In the genomic region with DNA sequence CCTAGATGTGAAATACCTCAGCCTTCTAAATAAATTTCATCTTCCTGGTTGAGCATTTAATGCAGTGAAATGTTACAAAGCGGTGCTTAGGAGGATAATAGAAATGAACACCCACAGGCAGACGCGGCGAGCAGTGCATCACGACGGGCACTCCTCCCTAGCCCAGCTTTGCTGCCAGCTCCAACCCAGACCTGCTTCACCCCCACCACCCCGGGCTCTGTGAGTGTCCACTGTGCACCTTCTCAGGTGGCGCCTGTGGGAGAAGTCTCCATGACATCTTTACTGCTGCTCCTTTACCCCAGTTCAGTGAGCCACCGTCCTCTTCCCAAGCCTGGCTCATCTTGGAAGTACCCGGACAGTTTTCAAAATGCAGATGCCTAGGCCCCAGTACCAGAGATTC, we compare ENCODE assay signal across 24 cellular contexts.
"Had no signal": no experiment of that assay in that cellular context is flagged by ENCODE, and none has a peak within 500 bp of the region (broad histone marks: within the 10 kb centered on the region; RNA-seq: fewer than 3 reads in every experiment).

No MANE protein-coding gene starts in this region.

- ATAC-seq: effector memory CD8-positive, alpha-beta T cell; esophagus mucosa; gastroesophageal sphincter; heart left ventricle had no signal

- H3K27ac ChIP-seq: colonic mucosa, coronary artery, dorsolateral prefrontal cortex, epithelial cell of prostate, esophagus muscularis mucosa, esophagus squamous epithelium, foreskin keratinocyte, gastrocnemius medialis, heart left ventricle had no signal

- DNase-seq: colonic mucosa; cortex of kidney; dermis blood vessel endothelial cell; dorsolateral prefrontal cortex; effector CD4-positive, alpha-beta T cell; effector CD8-positive, alpha-beta T cell; effector memory CD4-positive, alpha-beta T cell; effector memory CD8-positive, alpha-beta T cell; endodermal cell; erythroblast; esophagus squamous epithelium; foreskin fibroblast; foreskin melanocyte; gastrocnemius medialis; glutamatergic neuron; head of caudate nucleus; heart left ventricle had no signal

- H3K27ac Mint-ChIP-seq: effector memory CD8-positive, alpha-beta T cell; endodermal cell had no signal

- H3K4me3 Mint-ChIP-seq: dendritic cell treated with granulocyte-macrophage colony-stimulating factor and Interleukin-4, amounts not matched to agents 40 ng/mL and 50 ng/mL, for 4 days; effector memory CD8-positive, alpha-beta T cell; endodermal cell had no signal

- H3K9me3 ChIP-seq: colonic mucosa, esophagus squamous epithelium, gastrocnemius medialis, gastroesophageal sphincter had no signal

- H3K4me1 ChIP-seq: colonic mucosa, foreskin keratinocyte had no signal

- H3K27me3 ChIP-seq: esophagus muscularis mucosa, gastrocnemius medialis, gastroesophageal sphincter had no signal

- H3K9me3 Mint-ChIP-seq: effector memory CD8-positive, alpha-beta T cell had no signal

- H3K36me3 ChIP-seq: colonic mucosa, esophagus muscularis mucosa, esophagus squamous epithelium, gastrocnemius medialis, gastroesophageal sphincter, heart left ventricle had no signal

- H3K4me3 ChIP-seq: colonic mucosa, coronary artery, dorsolateral prefrontal cortex, esophagus muscularis mucosa, esophagus squamous epithelium, gastrocnemius medialis, gastroesophageal sphincter, heart left ventricle had no signal
